ENCODE assay signal across 17 cellular contexts in genomic region chr20:20665933-20666332, GRCh38. TPM values are rescaled to one million over a fixed set of nuclear protein-coding genes. Genes with fewer than 3 reads are reported as not detected.
DNase-seq lines count a peak whose midpoint lies in the region; ATAC-seq and TF ChIP-seq lines count a peak whose summit lies in the region.
"Had no signal": no experiment of that assay in that cellular context is flagged by ENCODE, and none has a peak within 500 bp of the region (broad histone marks: within the 10 kb centered on the region; RNA-seq: fewer than 3 reads in every experiment).

No MANE protein-coding gene starts in this region.

- H3K23ac ChIP-seq in H9 (ENCODE audit: insufficient read length, low read depth, low read length) = no peak overlapping the region

- H4K20me1 ChIP-seq in BLaER1 treated with 17β-estradiol and CSF1 and Interleukin-3, amounts not matched to agents 10 nM and 100 nM = peaks cover 7 to 44% (median 30%) of the 10 kb centered on the region in 11 experiments; a peak in 17 of 22 replicates
- no peaks in the 10 kb centered on the region for H4K20me1 ChIP-seq in H9 (ENCODE audit: control insufficient read depth, insufficient read depth, insufficient read length)

- no peak overlapping the region for H3K4me3 Mint-ChIP-seq in H9
- no peak overlapping the region for H3K4me3 Mint-ChIP-seq in WTC11
- H3K4me3 Mint-ChIP-seq in glutamatergic neuron (ENCODE audit: unreplicated experiment) = no peak overlapping the region
- H3K4me3 Mint-ChIP-seq: B cell; CD4-positive, alpha-beta memory T cell had no signal

- CTCF ChIA-PET in WTC11 (lab: Charles Lee) = interaction anchor here (1.0 to 1.8 kb wide), 5 partner anchors 72 to 178 kb away, joined by 3 to 11 read pairs (median 3); no protein-coding TSS in a partner anchor

- no peak overlapping the region for H2BK12ac ChIP-seq in H9 (ENCODE audit: insufficient read length, low read depth, low read length)

- H3K4me1 Mint-ChIP-seq in H9 (peaks cover 27 to 28% of the 10 kb centered on the region in 2 experiments), WTC11 (peaks cover 23% of the 10 kb centered on the region), glutamatergic neuron (ENCODE audit: low read depth, unreplicated experiment) (peaks cover 11% of the 10 kb centered on the region)

- H3K4me3 ChIP-seq in BLaER1 treated with 17β-estradiol and CSF1 and Interleukin-3, amounts not matched to agents 10 nM and 100 nM = no peak overlapping the region
- H3K4me3 ChIP-seq: PC-9 had no signal

- peaks cover 0 to 13% (median 4%) of the 10 kb centered on the region in 11 experiments; a peak in 4 of 22 replicates for H3K36me3 ChIP-seq in BLaER1 treated with 17β-estradiol and CSF1 and Interleukin-3, amounts not matched to agents 10 nM and 100 nM

- H3K23me2 ChIP-seq in H9 (ENCODE audit: insufficient read length, low read depth, low read length, poor library complexity, severe bottlenecking) = no peaks in the 10 kb centered on the region

- no peak overlapping the region for H3K27ac ChIP-seq in BLaER1 treated with 17β-estradiol and CSF1 and Interleukin-3, amounts not matched to agents 10 nM and 100 nM
- no peak overlapping the region for H3K27ac ChIP-seq in H9 (ENCODE audit: insufficient read length, low read depth, low read length)
- H3K27ac ChIP-seq: PC-9 had no signal

- H4K8ac ChIP-seq in H9 (replicated peaks; ENCODE audit: insufficient read length, low read depth, low read length) = no peak overlapping the region

- H3K27me3 Mint-ChIP-seq in H9 (ENCODE audit: low read depth) (no peaks in the 10 kb centered on the region), WTC11 (ENCODE audit: low read depth) (no peaks in the 10 kb centered on the region), glutamatergic neuron (ENCODE audit: unreplicated experiment) (peaks cover 1% of the 10 kb centered on the region)
- H3K27me3 Mint-ChIP-seq: B cell; CD4-positive, alpha-beta memory T cell had no signal

- H2BK120ac ChIP-seq in H9 (ENCODE audit: low read depth, low read length, poor library complexity, severe bottlenecking) = no peak overlapping the region

- no peak overlapping the region for H2BK20ac ChIP-seq in H9 (ENCODE audit: low read depth, low read length, poor library complexity, severe bottlenecking)

- H2AFZ ChIP-seq in H9 (ENCODE audit: low read length) = no peak overlapping the region
- H2AFZ ChIP-seq: PC-9 had no signal

- POLR2A ChIA-PET in WTC11 (lab: Charles Lee) = no interaction called here

- no peak overlapping the region for H3K18ac ChIP-seq in H9 (ENCODE audit: insufficient read length, low read depth, low read length)

- no peak overlapping the region for H3K4ac ChIP-seq in H9 (ENCODE audit: low read depth, low read length)

- H3K56ac ChIP-seq in H9 (ENCODE audit: insufficient read length, low read depth, low read length) = no peak overlapping the region

- no peak overlapping the region for H2BK5ac ChIP-seq in H9 (ENCODE audit: insufficient read length, low read length)

- H3K9ac ChIP-seq in BLaER1 treated with 17β-estradiol and CSF1 and Interleukin-3, amounts not matched to agents 10 nM and 100 nM = no peak overlapping the region
- no peak overlapping the region for H3K9ac ChIP-seq in H9 (ENCODE audit: extremely low read depth, insufficient read length, low read length)

- ATAC-seq in WTC11 (peak; percentile 39; the same call in 1 of the 2 replicates), GM21447 (IDR thresholded peaks at IDR 0.05; ENCODE audit: unreplicated experiment) (no peak)

- H4K91ac ChIP-seq in H9 (ENCODE audit: insufficient read length, low read depth, low read length) = no peak overlapping the region

- H2AK5ac ChIP-seq in H9 (ENCODE audit: insufficient read length, low read length) = no peak overlapping the region

- H3K9me3 ChIP-seq in BLaER1 treated with 17β-estradiol and CSF1 and Interleukin-3, amounts not matched to agents 10 nM and 100 nM (replicated peaks in 1 of 11) = no peaks in the 10 kb centered on the region
- no peaks in the 10 kb centered on the region for H3K9me3 ChIP-seq in H9 (ENCODE audit: control insufficient read depth, low read depth, low read length)

- H3K27me3 ChIP-seq in BLaER1 treated with 17β-estradiol and CSF1 and Interleukin-3, amounts not matched to agents 10 nM and 100 nM = no peaks in the 10 kb centered on the region; a peak in 1 of 22 replicates
- H3K27me3 ChIP-seq in H9 (ENCODE audit: insufficient read depth, low read length) = no peaks in the 10 kb centered on the region

- no peak overlapping the region for H2BK15ac ChIP-seq in H9 (ENCODE audit: low read depth, low read length)

- 0 out of 2 replicates have a peak overlapping the region, but pooled peaks have one; percentile 65 for H3K14ac ChIP-seq in H9 (ENCODE audit: insufficient read depth, low read length)

- H3K79me1 ChIP-seq in H9 (ENCODE audit: insufficient read depth, low read depth, low read length, poor library complexity, severe bottlenecking) = no peaks in the 10 kb centered on the region

- H3T11ph ChIP-seq in H9 (ENCODE audit: low read length) = no peak overlapping the region

- TF ChIP-seq CTCF in H9 (conservative IDR thresholded peaks at IDR 0.05) (no peak), WTC11 (IDR thresholded peaks at IDR 0.05) (no peak), glutamatergic neuron (IDR thresholded peaks at IDR 0.05; ENCODE audit: partially characterized antibody, unreplicated experiment) (no peak)

- DNase-seq in H9 (no peak), WTC11 (ENCODE audit: low spot score) (no peak), myocyte (ENCODE audit: low read depth) (peak; percentile 10), glutamatergic neuron (no peak)
- DNase-seq in activated CD4-positive, alpha-beta T cell treated with anti-CD3 and anti-CD28 coated beads, Interleukin-2, amount 50 U/mL, for 48 hours = no peak
- DNase-seq: Calu3; CD4-positive, alpha-beta memory T cell; HCEC 1CT; NCI-H1105 treated with DMSO at 0.1 percent for 48 hours; NCI-H1694 treated with DMSO at 0.1 percent for 48 hours; NCI-H2171; NCI-H774; PC-9; SW 1271 had no signal

- H3K79me2 ChIP-seq in H9 (ENCODE audit: insufficient read depth, low read length) = no peaks in the 10 kb centered on the region

- H3K9me3 Mint-ChIP-seq in H9 (no peaks in the 10 kb centered on the region), WTC11 (no peaks in the 10 kb centered on the region), glutamatergic neuron (ENCODE audit: unreplicated experiment) (no peaks in the 10 kb centered on the region)
- H3K9me3 Mint-ChIP-seq: CD4-positive, alpha-beta memory T cell had no signal

- peaks cover 28 to 45% (median 36%) of the 10 kb centered on the region in 10 experiments for H3K4me1 ChIP-seq in BLaER1 treated with 17β-estradiol and CSF1 and Interleukin-3, amounts not matched to agents 10 nM and 100 nM
- H3K4me1 ChIP-seq in H9 (ENCODE audit: insufficient read depth, low read length) = peaks cover 4% of the 10 kb centered on the region

- H3K27ac Mint-ChIP-seq in H9 = peak overlapping the region in 2 of 3 experiments; percentile 4 to 64; a peak in 1 of 7 replicates
- 0 out of 2 replicates have a peak overlapping the region, but pooled peaks have one; percentile 48 for H3K27ac Mint-ChIP-seq in WTC11
- H3K27ac Mint-ChIP-seq in glutamatergic neuron (ENCODE audit: unreplicated experiment) = no peak overlapping the region
- H3K27ac Mint-ChIP-seq: B cell; CD4-positive, alpha-beta memory T cell had no signal

- H3K36me3 Mint-ChIP-seq in H9 (ENCODE audit: insufficient read depth in 1 of 3, low read depth in 3 of 3) (no peaks in the 10 kb centered on the region), WTC11 (no peaks in the 10 kb centered on the region), glutamatergic neuron (ENCODE audit: unreplicated experiment) (no peaks in the 10 kb centered on the region)

- peak overlapping the region in 9 of 11 experiments; percentile 10 to 39 (median 22); a peak in 8 of 22 replicates for H3K4me2 ChIP-seq in BLaER1 treated with 17β-estradiol and CSF1 and Interleukin-3, amounts not matched to agents 10 nM and 100 nM
- no peak overlapping the region for H3K4me2 ChIP-seq in H9 (ENCODE audit: insufficient read depth, insufficient read length, low read length)
- H3K4me2 ChIP-seq: PC-9 had no signal

- H4K5ac ChIP-seq in H9 (ENCODE audit: insufficient read length, low read depth, low read length) = no peak overlapping the region

TF ChIP-seq in WTC11, 78 proteins besides CTCF, POLR2A, EP300 and RAD21 (continues in another document):
- TF ChIP-seq GTF2I (CRISPR knock-in tag; conservative IDR thresholded peaks at IDR 0.05) (no peak), ZBTB43 (CRISPR knock-in tag; IDR thresholded peaks at IDR 0.05) (no peak), ZNF671 (CRISPR knock-in tag; IDR thresholded peaks at IDR 0.05) (no peak), ERG (CRISPR knock-in tag; IDR thresholded peaks at IDR 0.05) (no peak), OVOL2 (CRISPR knock-in tag; IDR thresholded peaks at IDR 0.05; ENCODE audit: borderline replicate concordance) (no peak), ETV6 (CRISPR knock-in tag; IDR thresholded peaks at IDR 0.05) (no peak)

RNA-seq across cellular contexts. Expression of gene RALGAPA2, which starts 46.5 kb away (rescaled TPM):
- 14.9 and 16.6 TPM in 2 replicates for total RNA-seq in H9 (2021)
- total RNA-seq in WTC11 (2021) = 18.2 to 20.6 TPM (median 18.6 TPM) in 3 replicates
- total RNA-seq in myocyte = 11.9 and 13.9 TPM in 2 replicates
- polyA plus RNA-seq in myocyte (2012) = 3.7 TPM
- 60.9 TPM for total RNA-seq in glutamatergic neuron (ENCODE audit: unreplicated experiment)
